In the genomic region with DNA sequence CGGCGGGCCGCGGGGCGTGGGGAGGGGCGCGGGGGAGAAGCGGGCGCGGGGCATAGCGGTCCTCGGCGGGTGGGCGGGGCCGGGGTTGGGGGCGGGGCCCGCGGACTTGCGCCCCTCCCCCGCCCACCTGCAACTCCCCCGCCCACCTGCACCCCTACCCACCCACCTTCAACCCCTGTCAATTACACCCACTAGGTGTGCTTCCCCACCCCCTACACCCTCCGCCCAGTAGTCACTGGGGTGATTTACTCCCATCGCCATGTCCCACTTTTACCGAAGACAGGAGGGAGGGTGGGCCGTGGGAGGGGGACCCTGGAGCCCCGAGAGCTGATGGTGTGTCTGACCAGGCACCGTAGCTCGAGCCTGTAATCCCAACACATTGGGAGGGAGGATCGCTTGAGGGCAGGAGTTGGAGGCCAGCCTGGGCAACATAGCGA, we compare ENCODE assay signal across 8 cellular contexts. TPM values are rescaled to one million over a fixed set of nuclear protein-coding genes. Genes with fewer than 3 reads are reported as not detected.
DNase-seq lines count a peak whose midpoint lies in the region; ATAC-seq, FAIRE-seq and TF ChIP-seq lines count a peak whose summit lies in the region.

No MANE protein-coding gene starts in this region.

- peaks cover 5% of the 10 kb centered on the region for H3K79me2 ChIP-seq in endothelial cell of umbilical vein (ENCODE audit: control insufficient read depth, insufficient read depth, low read length)

- peaks cover 0 to 8% (median 0%) of the 10 kb centered on the region in 3 donors for H3K36me3 ChIP-seq in Peyer's patch
- H3K36me3 ChIP-seq in endothelial cell of umbilical vein (ENCODE audit: control insufficient read depth in 2 of 2, extremely low read depth in 1 of 2, insufficient read depth in 2 of 2, low read length in 2 of 2) = no peaks in the 10 kb centered on the region

- TF ChIP-seq POLR2A in Peyer's patch (IDR thresholded peaks at IDR 0.05) (no peak), endothelial cell of umbilical vein (IDR thresholded peaks at IDR 0.05; ENCODE audit: low read depth, low read length) (no peak)

- intact Hi-C loops in endothelial cell of umbilical vein (cut with micrococcal nuclease) = no loop called here

- H3K4me3 Mint-ChIP-seq in nephron progenitor cell = peak overlapping the region; percentile 76

- no peak overlapping the region for H3K27ac Mint-ChIP-seq in nephron progenitor cell

- H3K9me3 ChIP-seq in Peyer's patch = no peaks in the 10 kb centered on the region
- no peaks in the 10 kb centered on the region for H3K9me3 ChIP-seq in endothelial cell of umbilical vein (replicated peaks; ENCODE audit: control insufficient read depth, insufficient read depth, low read length)

- H3K4me3 ChIP-seq in Peyer's patch (peak overlapping the region; percentile 94 to 99 (median 98)), endothelial cell of umbilical vein (replicated peaks in 1 of 3; ENCODE audit: insufficient read depth in 1 of 3, low read depth in 1 of 3, low read length in 3 of 3) (peak overlapping the region; percentile 61 to 90 (median 71))

- peaks cover 7% of the 10 kb centered on the region for H3K27me3 Mint-ChIP-seq in nephron progenitor cell (ENCODE audit: low read depth, poor library complexity)

- peak; percentile 32 for DNase-seq in NCI-H510A (lab: John Stamatoyannopoulos, UW)
- DNase-seq in NCI-H510A treated with DMSO at 0.1 percent for 48 hours (lab: John Stamatoyannopoulos, UW) = no peak
- peak in 1 of 3 donors; percentile 51 for DNase-seq in Peyer's patch
- DNase-seq in endothelial cell of umbilical vein (ENCODE audit: low read depth, low spot score) = peak; percentile 22
- peak; percentile 40 for DNase-seq in nephron progenitor cell
- DNase-seq in SKM-1 treated with dmso at 0.1 percent for 144 hours (lab: John Stamatoyannopoulos, UW; ENCODE audit: unreplicated experiment) = no peak

- POLR2A ChIA-PET in endothelial cell of umbilical vein (lab: Charles Lee) = interaction anchor here (0.5 to 1.4 kb wide), 15 partner anchors 11 to 610 kb away, joined by 3 to 5 read pairs (median 4); partner anchors contain the start of gene TYW1

- H3K27ac ChIP-seq in Peyer's patch (peak overlapping the region; percentile 92 to 100 (median 97)), endothelial cell of umbilical vein (ENCODE audit: insufficient read depth, low read depth, low read length) (peak overlapping the region; percentile 57)

- peak overlapping the region; percentile 59 for H3K9ac ChIP-seq in endothelial cell of umbilical vein (replicated peaks; ENCODE audit: extremely low read depth, insufficient read depth, low read length)

- FAIRE-seq in endothelial cell of umbilical vein (lab: Jason Lieb, UNC) = peak; percentile 8

- peaks cover 21% of the 10 kb centered on the region for H3K36me3 Mint-ChIP-seq in nephron progenitor cell (ENCODE audit: low read depth)

- H3K9me3 Mint-ChIP-seq in nephron progenitor cell = peaks cover 6% of the 10 kb centered on the region

- BruUV-seq in endothelial cell of umbilical vein (replicated peaks; lab: Mats Ljungman, UMichigan) = no TSS peak

- peaks cover 0 to 24% (median 20%) of the 10 kb centered on the region in 4 donors for H3K4me1 ChIP-seq in Peyer's patch
- H3K4me1 ChIP-seq in endothelial cell of umbilical vein (ENCODE audit: control insufficient read depth, extremely low read depth, insufficient read depth, low read length) = peaks cover 5% of the 10 kb centered on the region

- dilution Hi-C loops in endothelial cell of umbilical vein (cut with MboI; ENCODE audit: extremely low pct_ligation_motif_present, low sequenced_read_pairs) = no loop called here

- TF ChIP-seq CTCF in Peyer's patch (IDR thresholded peaks at IDR 0.05) = no peak
- TF ChIP-seq CTCF in endothelial cell of umbilical vein (IDR thresholded peaks at IDR 0.05; ENCODE audit: extremely low read depth in 1 of 2, insufficient read depth in 1 of 2, low read depth in 1 of 2, low read length in 2 of 2) = no peak
- TF ChIP-seq CTCF in nephron progenitor cell (IDR thresholded peaks at IDR 0.05) = no peak

- H4K20me1 ChIP-seq in endothelial cell of umbilical vein (replicated peaks; ENCODE audit: control insufficient read depth, extremely low read depth, insufficient read depth, low read length) = no peaks in the 10 kb centered on the region

- H2AFZ ChIP-seq in endothelial cell of umbilical vein (ENCODE audit: low read depth, low read length) = peak overlapping the region; percentile 86

- no peaks in the 10 kb centered on the region for H3K9me1 ChIP-seq in endothelial cell of umbilical vein (replicated peaks; ENCODE audit: control insufficient read depth, extremely low read depth, insufficient read depth, low read length)

- ATAC-seq in GM19455 (IDR thresholded peaks at IDR 0.05; ENCODE audit: unreplicated experiment) (no peak), GM21515 (IDR thresholded peaks at IDR 0.05; ENCODE audit: unreplicated experiment) (no peak)

- peaks cover 17% of the 10 kb centered on the region for H3K4me1 Mint-ChIP-seq in nephron progenitor cell

- H3K4me2 ChIP-seq in endothelial cell of umbilical vein (ENCODE audit: insufficient read depth, low read length) = peak overlapping the region; percentile 96

- CTCF ChIA-PET in endothelial cell of umbilical vein (lab: Charles Lee) = interaction anchor here (0.9 to 1.7 kb wide), 4 partner anchors 8 to 598 kb away, joined by 3 to 6 read pairs (median 4); no protein-coding TSS in a partner anchor

- H3K27me3 ChIP-seq in Peyer's patch = no peaks in the 10 kb centered on the region
- no peaks in the 10 kb centered on the region for H3K27me3 ChIP-seq in endothelial cell of umbilical vein (ENCODE audit: control insufficient read depth in 2 of 2, insufficient read depth in 2 of 2, low read length in 2 of 2)

TF ChIP-seq in endothelial cell of umbilical vein, 7 proteins besides CTCF, POLR2A, EP300 and RAD21:
- TF ChIP-seq FOS (IDR thresholded peaks at IDR 0.05; ENCODE audit: borderline replicate concordance, insufficient read depth, low read length) = no peak
- TF ChIP-seq, protein P1, sequence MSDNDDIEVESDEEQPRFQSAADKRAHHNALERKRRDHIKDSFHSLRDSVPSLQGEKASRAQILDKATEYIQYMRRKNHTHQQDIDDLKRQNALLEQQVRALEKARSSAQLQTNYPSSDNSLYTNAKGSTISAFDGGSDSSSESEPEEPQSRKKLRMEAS (IDR thresholded peaks at IDR 0.05; ENCODE audit: insufficient read depth, insufficient read length) = no peak
- no peak for TF ChIP-seq MYC (IDR thresholded peaks at IDR 0.05; ENCODE audit: low read depth, low read length)
- no peak for TF ChIP-seq EZH2 (IDR thresholded peaks at IDR 0.05; ENCODE audit: borderline replicate concordance, low read depth, low read length, severe bottlenecking)
- no peak for TF ChIP-seq JUN (IDR thresholded peaks at IDR 0.05; ENCODE audit: borderline replicate concordance, insufficient read depth, insufficient read length, low read depth)
- no peak for TF ChIP-seq GATA2 (IDR thresholded peaks at IDR 0.05; ENCODE audit: insufficient read depth, insufficient read length, low read depth, low read length)
- TF ChIP-seq POLR2AphosphoS5 (IDR thresholded peaks at IDR 0.05; ENCODE audit: insufficient read depth, low read depth, low read length) = no peak
TF ChIP-seq in endothelial cell of umbilical vein: peak in this region for 0.

RNA-seq across cellular contexts. Expression of gene KCTD7, which starts 0.6 kb away (rescaled TPM):
- total RNA-seq in Peyer's patch = 10 to 100 TPM in 2 of 4 donors, 1 to 10 TPM in 2; 6.6 to 20.7 (median 14.3) TPM
- total RNA-seq in endothelial cell of umbilical vein = 8.7 and 11.3 TPM in 2 replicates
- polyA plus RNA-seq in endothelial cell of umbilical vein = 14.1 and 14.9 TPM in 2 replicates
- polyA plus RNA-seq in endothelial cell of umbilical vein (2011; cell fraction: cytosol; rRNA removed) = 8.3 and 10.1 TPM in 2 replicates
- 29.6 and 31.9 TPM in 2 replicates for polyA plus RNA-seq in endothelial cell of umbilical vein (2011; cell fraction: nucleus; rRNA removed)
- 4.8 and 5.3 TPM in 2 replicates for polyA plus RNA-seq in endothelial cell of umbilical vein (2012)
- 16.5 and 25.3 TPM in 2 replicates for polyA minus RNA-seq in endothelial cell of umbilical vein
- 3.9 TPM for polyA minus RNA-seq in endothelial cell of umbilical vein (2011; cell fraction: cytosol; rRNA and poly(A)+ RNA removed)
- 12.7 and 16.8 TPM in 2 replicates for polyA minus RNA-seq in endothelial cell of umbilical vein (2011; cell fraction: nucleus; rRNA and poly(A)+ RNA removed)

Comparison
In these comparisons a context has a peak if more than half of its experiments do, and no peak if none do; other contexts are left out.
1. DNase-seq: peak in NCI-H510A (single experiment), endothelial cell of umbilical vein (single experiment) and nephron progenitor cell (single experiment); none in NCI-H510A treated with DMSO at 0.1 percent for 48 hours (single experiment) and SKM-1 treated with dmso at 0.1 percent for 144 hours (single experiment).